ENCODE assay signal across 17 cellular contexts in genomic region chr12:650983-651382, GRCh38. TPM values are rescaled to one million over a fixed set of nuclear protein-coding genes. Genes with fewer than 3 reads are reported as not detected.
DNase-seq lines count a peak whose midpoint lies in the region; ATAC-seq, FAIRE-seq and TF ChIP-seq lines count a peak whose summit lies in the region.
"Had no signal": no experiment of that assay in that cellular context is flagged by ENCODE, and none has a peak within 500 bp of the region (broad histone marks: within the 10 kb centered on the region; RNA-seq: fewer than 3 reads in every experiment).

No MANE protein-coding gene starts in this region.

- H3K36me3 Mint-ChIP-seq in activated B cell treated with CpG ODN at 0.5 μM for 24 hours (ENCODE audit: low read depth) (peaks cover 10% of the 10 kb centered on the region), neural progenitor cell (no peaks in the 10 kb centered on the region)
- peaks cover 7% of the 10 kb centered on the region for H3K36me3 Mint-ChIP-seq in effector memory CD8-positive, alpha-beta T cell (ENCODE audit: insufficient read depth)

- H2AFZ ChIP-seq in neural progenitor cell (replicated peaks): no peak overlapping the region

- H3K27ac ChIP-seq in neural progenitor cell (no peak overlapping the region), colonic mucosa (no peak overlapping the region)
- H3K27ac ChIP-seq: vagina had no signal

- H3K27ac Mint-ChIP-seq in activated B cell treated with CpG ODN at 0.5 μM for 24 hours (no peak overlapping the region), neural progenitor cell (no peak overlapping the region)
- H3K27ac Mint-ChIP-seq in effector memory CD8-positive, alpha-beta T cell: peak overlapping the region in 1 of 2 donors; percentile 45
- H3K27ac Mint-ChIP-seq: stimulated activated naive CD8-positive, alpha-beta T cell treated with anti-CD3 and anti-CD28 coated beads, Interleukin-15, Interleukin-2, amounts not matched to agents 100 ng/mL and 50 ng/mL, for 24 hours had no signal

- POLR2A ChIA-PET in activated B cell treated with CpG ODN at 0.5 μM for 24 hours (lab: Charles Lee): interaction anchor here (1.1 kb wide), 1 partner anchor 17 kb away, joined by 3 read pairs; no protein-coding TSS in a partner anchor

- H4K20me1 ChIP-seq in neural progenitor cell (ENCODE audit: low read depth): no peaks in the 10 kb centered on the region

- no peak overlapping the region for H3K9ac ChIP-seq in neural progenitor cell
- H3K9ac ChIP-seq in colonic mucosa (ENCODE audit: low read depth in 2 of 2, low read length in 2 of 2): no peak overlapping the region
- H3K9ac ChIP-seq: SK-N-SH had no signal

- H3K4me3 Mint-ChIP-seq in activated B cell treated with CpG ODN at 0.5 μM for 24 hours: no peak overlapping the region
- H3K4me3 Mint-ChIP-seq in neural progenitor cell: no peak overlapping the region
- H3K4me3 Mint-ChIP-seq in effector memory CD8-positive, alpha-beta T cell: no peak overlapping the region
- H3K4me3 Mint-ChIP-seq: stimulated activated naive CD8-positive, alpha-beta T cell treated with anti-CD3 and anti-CD28 coated beads, Interleukin-15, Interleukin-2, amounts not matched to agents 100 ng/mL and 50 ng/mL, for 24 hours had no signal

- H3K27me3 ChIP-seq in neural progenitor cell (no peaks in the 10 kb centered on the region), colonic mucosa (no peaks in the 10 kb centered on the region)
- H3K27me3 ChIP-seq: BE2C, vagina had no signal

- TF ChIP-seq CTCF in activated B cell treated with CpG ODN at 0.5 μM for 24 hours (IDR thresholded peaks at IDR 0.05) (no peak), neural progenitor cell (IDR thresholded peaks at IDR 0.05) (peak; percentile 11), colonic mucosa (IDR thresholded peaks at IDR 0.05) (no peak)

- peak; percentile 74 for DNase-seq in GF-D8 (lab: John Stamatoyannopoulos, UW)
- DNase-seq in GM19239 (ENCODE audit: insufficient read length, low spot score): no peak
- DNase-seq in activated B cell treated with CpG ODN at 0.5 μM for 24 hours: no peak
- DNase-seq in neural progenitor cell (ENCODE audit: low spot score): no peak
- no peak for DNase-seq in colonic mucosa
- no peak for DNase-seq in SW480 (ENCODE audit: low spot score)
- DNase-seq in effector memory CD8-positive, alpha-beta T cell: no peak
- DNase-seq: activated naive CD4-positive, alpha-beta T cell; BE2C; effector memory CD4-positive, alpha-beta T cell; NCI-H1694; NCI-H446; nucleus accumbens; PC-3; SK-N-SH had no signal

- H3K27me3 Mint-ChIP-seq in activated B cell treated with CpG ODN at 0.5 μM for 24 hours (no peaks in the 10 kb centered on the region), neural progenitor cell (ENCODE audit: insufficient read depth, low read depth) (peaks cover 3% of the 10 kb centered on the region)
- no peaks in the 10 kb centered on the region for H3K27me3 Mint-ChIP-seq in effector memory CD8-positive, alpha-beta T cell
- H3K27me3 Mint-ChIP-seq: stimulated activated naive CD8-positive, alpha-beta T cell treated with anti-CD3 and anti-CD28 coated beads, Interleukin-15, Interleukin-2, amounts not matched to agents 100 ng/mL and 50 ng/mL, for 24 hours had no signal

- H3K9me3 Mint-ChIP-seq in activated B cell treated with CpG ODN at 0.5 μM for 24 hours (peaks cover 3% of the 10 kb centered on the region), neural progenitor cell (peaks cover 3% of the 10 kb centered on the region)
- H3K9me3 Mint-ChIP-seq in effector memory CD8-positive, alpha-beta T cell: no peaks in the 10 kb centered on the region
- H3K9me3 Mint-ChIP-seq: stimulated activated naive CD8-positive, alpha-beta T cell treated with anti-CD3 and anti-CD28 coated beads, Interleukin-15, Interleukin-2, amounts not matched to agents 100 ng/mL and 50 ng/mL, for 24 hours had no signal

- intact Hi-C loops in activated B cell treated with CpG ODN at 0.5 μM for 24 hours (cut with micrococcal nuclease) (no loop called here), colonic mucosa (cut with DNase I) (no loop called here)

- FAIRE-seq in GM19239 (lab: Jason Lieb, UNC): peak; percentile 23

- no peak overlapping the region for H3K4me3 ChIP-seq in neural progenitor cell
- no peak overlapping the region for H3K4me3 ChIP-seq in colonic mucosa
- H3K4me3 ChIP-seq: vagina had no signal

- peak; percentile 34 for ATAC-seq in activated B cell treated with CpG ODN at 0.5 μM for 24 hours (ENCODE audit: low read depth)
- no peak for ATAC-seq in effector memory CD8-positive, alpha-beta T cell (replicated peaks)
- ATAC-seq: PC-3 had no signal

- CTCF ChIA-PET in activated B cell treated with CpG ODN at 0.5 μM for 24 hours (lab: Charles Lee): interaction anchor here (1.0 kb wide), 1 partner anchor 164 kb away, joined by 4 read pairs; no protein-coding TSS in a partner anchor

- peaks cover 28% of the 10 kb centered on the region for H3K4me1 Mint-ChIP-seq in activated B cell treated with CpG ODN at 0.5 μM for 24 hours
- peaks cover 5% of the 10 kb centered on the region for H3K4me1 Mint-ChIP-seq in neural progenitor cell
- H3K4me1 Mint-ChIP-seq in effector memory CD8-positive, alpha-beta T cell (ENCODE audit: low read depth in 2 of 2): no peaks in the 10 kb centered on the region

- no peaks in the 10 kb centered on the region for H3F3A ChIP-seq in neural progenitor cell (ENCODE audit: low read depth)

- no peaks in the 10 kb centered on the region for H3K9me3 ChIP-seq in neural progenitor cell (ENCODE audit: low read depth)
- no peaks in the 10 kb centered on the region for H3K9me3 ChIP-seq in colonic mucosa
- H3K9me3 ChIP-seq: BE2C, SK-N-SH, vagina had no signal

- H3K4me2 ChIP-seq in neural progenitor cell: no peak overlapping the region
- H3K4me2 ChIP-seq: SK-N-SH had no signal

- H3K4me1 ChIP-seq in neural progenitor cell (no peaks in the 10 kb centered on the region), colonic mucosa (no peaks in the 10 kb centered on the region)
- H3K4me1 ChIP-seq: BE2C had no signal

- H3K36me3 ChIP-seq in neural progenitor cell (no peaks in the 10 kb centered on the region), colonic mucosa (no peaks in the 10 kb centered on the region)
- H3K36me3 ChIP-seq: BE2C, vagina had no signal

- no peaks in the 10 kb centered on the region for H3K79me2 ChIP-seq in neural progenitor cell (ENCODE audit: low read depth)

RNA-seq across cellular contexts. Expression of gene NINJ2, which starts 12.3 kb away (rescaled TPM):
- total RNA-seq in activated B cell treated with CpG ODN at 0.5 μM for 24 hours (3.0 and 3.6 TPM in 2 replicates), neural progenitor cell (ENCODE audit: low replicate concordance) (0.37 TPM in 1 of 2 replicates, not detected in the other), colonic mucosa (1 to 10 TPM; 2.1 to 4.2 TPM)
- total RNA-seq: PC-3 had no signal
